In the genomic region with DNA sequence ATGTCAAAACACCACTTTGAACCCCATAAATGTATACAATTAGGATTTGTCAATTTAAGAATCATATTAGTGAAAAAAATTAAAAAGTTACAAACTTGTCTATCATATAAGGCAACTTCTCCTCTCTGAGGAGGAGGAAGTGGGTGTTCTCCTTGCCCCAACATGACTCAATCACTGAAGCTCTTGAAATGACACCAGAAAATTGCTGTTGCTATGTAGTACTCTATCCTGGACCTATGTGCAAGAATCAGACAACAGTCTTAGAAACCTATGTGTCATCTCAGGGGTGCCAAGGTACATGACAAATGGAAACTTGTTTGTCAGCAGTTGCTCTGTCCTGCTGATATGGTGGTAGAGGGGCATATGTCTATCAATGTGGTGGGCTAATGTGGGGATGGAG, we compare ENCODE assay signal across 33 cellular contexts. TPM values are rescaled to one million over a fixed set of nuclear protein-coding genes. Genes with fewer than 3 reads are reported as not detected.
DNase-seq lines count a peak whose midpoint lies in the region; ATAC-seq, FAIRE-seq and TF ChIP-seq lines count a peak whose summit lies in the region.
"Had no signal": no experiment of that assay in that cellular context is flagged by ENCODE, and none has a peak within 500 bp of the region (broad histone marks: within the 10 kb centered on the region; RNA-seq: fewer than 3 reads in every experiment).

No MANE protein-coding gene starts in this region.

- DNase-seq in activated T-cell treated with anti-CD3 and anti-CD28 coated beads, Interleukin-2, amount 50 U/mL, for 72 hours: peak; percentile 7 to 18
- DNase-seq in activated T-cell treated with anti-CD3 and anti-CD28 coated beads for 4 hours (no peak), NOMO-1 treated with DMSO at 0.1 percent for 48 hours (lab: John Stamatoyannopoulos, UW; ENCODE audit: unreplicated experiment) (peak; percentile 27), bronchial epithelial cell (ENCODE audit: low read depth) (peak; percentile 39), NCI-H1417 (lab: John Stamatoyannopoulos, UW) (no peak), GM03348 (ENCODE audit: low spot score) (no peak)
- DNase-seq in CD8-positive, alpha-beta T cell: no peak
- DNase-seq: amygdala; C1 segment of cervical spinal cord; colonic mucosa; effector memory CD8-positive, alpha-beta T cell; foreskin melanocyte; KG1; left colon; MM.1S; NCI-H1694; NCI-H2171; NCI-H524; NK-92 treated with Interleukin-12 subunit alpha and Interleukin-12 subunit beta, amount 100 ng/mL, for 24 hours; RPMI8226; sigmoid colon; stimulated activated CD8-positive, alpha-beta memory T cell treated with anti-CD3 and anti-CD28 coated beads, Interleukin-4, amount 100 ng/mL, for 48 hours; WERI-Rb-1 had no signal

- H3K27ac ChIP-seq in CD8-positive, alpha-beta T cell (ENCODE audit: low read depth, low read length): no peak overlapping the region
- H3K27ac ChIP-seq: breast epithelium, colonic mucosa, neutrophil, prostate gland, sigmoid colon, SK-N-MC, WERI-Rb-1 had no signal

- H3K27me3 ChIP-seq in bronchial epithelial cell (ENCODE audit: control insufficient read depth, insufficient read depth, low read length): no peaks in the 10 kb centered on the region
- H3K27me3 ChIP-seq in CD8-positive, alpha-beta T cell (ENCODE audit: insufficient read depth, low read length): no peaks in the 10 kb centered on the region
- H3K27me3 ChIP-seq: colonic mucosa, neutrophil, sigmoid colon had no signal

- no peaks in the 10 kb centered on the region for H3K4me1 ChIP-seq in CD8-positive, alpha-beta T cell (ENCODE audit: insufficient read depth, low read length)
- H3K4me1 ChIP-seq: breast epithelium, colonic mucosa, prostate gland, sigmoid colon had no signal

- ATAC-seq in activated T-cell treated with anti-CD3 and anti-CD28 coated beads, Interleukin-2, amount 50 U/mL, for 72 hours (replicated peaks in 1 of 2): peak; percentile 96 to 97
- peak; percentile 64 for ATAC-seq in GM19351 (IDR thresholded peaks at IDR 0.05; ENCODE audit: unreplicated experiment)
- ATAC-seq in CD8-positive, alpha-beta T cell: no peak
- ATAC-seq: effector memory CD8-positive, alpha-beta T cell; esophagus mucosa; left colon had no signal

- CTCF ChIA-PET in CD8-positive, alpha-beta T cell (lab: Charles Lee): no interaction called here

- H3K27ac Mint-ChIP-seq in activated T-cell treated with anti-CD3 and anti-CD28 coated beads, Interleukin-2, amount 50 U/mL, for 72 hours: peak overlapping the region; percentile 91
- no peak overlapping the region for H3K27ac Mint-ChIP-seq in CD8-positive, alpha-beta T cell
- H3K27ac Mint-ChIP-seq: effector memory CD8-positive, alpha-beta T cell; memory B cell; type B pancreatic cell had no signal

- intact Hi-C loops in CD8-positive, alpha-beta T cell (cut with DNase I, micrococcal nuclease): no loop called here

- peak overlapping the region; percentile 5 to 43 for H3K4me3 Mint-ChIP-seq in activated T-cell treated with anti-CD3 and anti-CD28 coated beads, Interleukin-2, amount 50 U/mL, for 72 hours
- no peak overlapping the region for H3K4me3 Mint-ChIP-seq in CD8-positive, alpha-beta T cell
- H3K4me3 Mint-ChIP-seq: effector memory CD8-positive, alpha-beta T cell; memory B cell; type B pancreatic cell had no signal

- H3K4me1 Mint-ChIP-seq in activated T-cell treated with anti-CD3 and anti-CD28 coated beads, Interleukin-2, amount 50 U/mL, for 72 hours (ENCODE audit: low read depth): peaks cover 16% of the 10 kb centered on the region
- H3K4me1 Mint-ChIP-seq in CD8-positive, alpha-beta T cell (ENCODE audit: low read depth): no peaks in the 10 kb centered on the region
- H3K4me1 Mint-ChIP-seq: memory B cell had no signal

- H3K9me3 Mint-ChIP-seq in activated T-cell treated with anti-CD3 and anti-CD28 coated beads, Interleukin-2, amount 50 U/mL, for 72 hours: peaks cover 4 to 14% of the 10 kb centered on the region in 2 donors
- no peaks in the 10 kb centered on the region for H3K9me3 Mint-ChIP-seq in CD8-positive, alpha-beta T cell
- H3K9me3 Mint-ChIP-seq: effector memory CD8-positive, alpha-beta T cell; memory B cell; type B pancreatic cell had no signal

- FAIRE-seq in bronchial epithelial cell (lab: Jason Lieb, UNC): no peak
- FAIRE-seq: D721Med, H1 had no signal

- H3K36me3 Mint-ChIP-seq in activated T-cell treated with anti-CD3 and anti-CD28 coated beads, Interleukin-2, amount 50 U/mL, for 72 hours (ENCODE audit: insufficient read depth in 2 of 2): no peaks in the 10 kb centered on the region
- H3K36me3 Mint-ChIP-seq in CD8-positive, alpha-beta T cell: no peaks in the 10 kb centered on the region
- H3K36me3 Mint-ChIP-seq: memory B cell, type B pancreatic cell had no signal

- peaks cover 33% of the 10 kb centered on the region for H3K27me3 Mint-ChIP-seq in activated T-cell treated with anti-CD3 and anti-CD28 coated beads, Interleukin-2, amount 50 U/mL, for 72 hours (ENCODE audit: low read depth)
- H3K27me3 Mint-ChIP-seq in CD8-positive, alpha-beta T cell (ENCODE audit: low read depth): peaks cover 4% of the 10 kb centered on the region
- H3K27me3 Mint-ChIP-seq: type B pancreatic cell had no signal

- no peak for TF ChIP-seq CTCF in bronchial epithelial cell (IDR thresholded peaks at IDR 0.05; ENCODE audit: insufficient read depth, low read length, severe bottlenecking)
- TF ChIP-seq CTCF in CD8-positive, alpha-beta T cell (IDR thresholded peaks at IDR 0.05): no peak

- no peaks in the 10 kb centered on the region for H3K36me3 ChIP-seq in bronchial epithelial cell (ENCODE audit: control insufficient read depth, insufficient read depth, low read length)
- no peaks in the 10 kb centered on the region for H3K36me3 ChIP-seq in CD8-positive, alpha-beta T cell (ENCODE audit: insufficient read depth, low read length)
- H3K36me3 ChIP-seq: breast epithelium, colonic mucosa, neutrophil, prostate gland, sigmoid colon, WERI-Rb-1 had no signal

- no peaks in the 10 kb centered on the region for H3K9me3 ChIP-seq in CD8-positive, alpha-beta T cell (ENCODE audit: low read length)
- H3K9me3 ChIP-seq: breast epithelium, colonic mucosa, neutrophil, prostate gland, sigmoid colon had no signal

- POLR2A ChIA-PET in CD8-positive, alpha-beta T cell (lab: Charles Lee): no interaction called here

- H3K4me3 ChIP-seq in bronchial epithelial cell (ENCODE audit: low read depth, low read length): no peak overlapping the region
- H3K4me3 ChIP-seq in CD8-positive, alpha-beta T cell (ENCODE audit: low read depth, low read length): no peak overlapping the region
- H3K4me3 ChIP-seq: breast epithelium, colonic mucosa, prostate gland, sigmoid colon, SK-N-MC had no signal

RNA-seq across cellular contexts. Expression of a gene that starts 47.7 kb away (rescaled TPM):
- total RNA-seq in activated T-cell treated with anti-CD3 and anti-CD28 coated beads, Interleukin-2, amount 50 U/mL, for 72 hours: 10 to 100 TPM; 22.8 to 28.1 TPM
- total RNA-seq in bronchial epithelial cell: 46.7 and 74.5 TPM in 2 replicates
- 1 to 10 TPM; 4.3 to 6.3 TPM for total RNA-seq in CD8-positive, alpha-beta T cell

Comparison
In these comparisons a context has a peak if more than half of its experiments do, and no peak if none do; other contexts are left out.
1. DNase-seq: peak in activated T-cell treated with anti-CD3 and anti-CD28 coated beads, Interleukin-2, amount 50 U/mL, for 72 hours (2 of 2), NOMO-1 treated with DMSO at 0.1 percent for 48 hours (single experiment) and bronchial epithelial cell (single experiment); none in activated T-cell treated with anti-CD3 and anti-CD28 coated beads for 4 hours (single experiment), NCI-H1417 (0 of 3), CD8-positive, alpha-beta T cell (0 of 7) and GM03348 (single experiment).